Comparison of ENCODE assay signal across 8 cellular contexts in genomic region chr6:2245103-2245953, GRCh38. TPM values are rescaled to one million over a fixed set of nuclear protein-coding genes. Genes with fewer than 3 reads are reported as not detected.
A peak's percentile ranks its signal among the peaks of the same experiment; 100 is the strongest.
DNase-seq lines count a peak whose midpoint lies in the region; FAIRE-seq and TF ChIP-seq lines count a peak whose summit lies in the region.

Gene GMDS, minus strand, starts transcription at chr6:2245605.

- peak within 1 kb of the TSS; percentile 98 for H3K9ac ChIP-seq in OCI-LY1 (ENCODE audit: low read length)
- peak within 1 kb of the TSS; percentile 88 for H3K9ac ChIP-seq in endothelial cell of umbilical vein (replicated peaks; ENCODE audit: extremely low read depth, insufficient read depth, low read length)

- intact Hi-C loops in Caco-2 (cut with micrococcal nuclease; ENCODE audit: unreplicated experiment) (no loop called here), endothelial cell of umbilical vein (cut with micrococcal nuclease) (loop anchor here (1.0 to 10.0 kb wide), 7 partner anchors 8 to 635 kb away; no protein-coding TSS in a partner anchor)

- H3K27me3 Mint-ChIP-seq in Caco-2 (ENCODE audit: insufficient read depth, unreplicated experiment): no peaks in the 10 kb centered on the region

- no peaks in the 10 kb centered on the region for H3K9me3 Mint-ChIP-seq in Caco-2 (ENCODE audit: unreplicated experiment)

- peak; percentile 87 for TF ChIP-seq POLR2A in endothelial cell of umbilical vein (IDR thresholded peaks at IDR 0.05; ENCODE audit: low read depth, low read length)

- H4K20me1 ChIP-seq in OCI-LY1 (ENCODE audit: insufficient read depth, low read length) (no peaks in the 10 kb centered on the region), endothelial cell of umbilical vein (replicated peaks; ENCODE audit: control insufficient read depth, extremely low read depth, insufficient read depth, low read length) (no peaks in the 10 kb centered on the region)

- H3K4me3 ChIP-seq in Caco-2 (ENCODE audit: low read depth, low read length) (peak within 1 kb of the TSS; percentile 97), OCI-LY1 (ENCODE audit: low read depth, low read length, poor library complexity, severe bottlenecking) (peak within 1 kb of the TSS; percentile 99), endothelial cell of umbilical vein (replicated peaks in 1 of 3; ENCODE audit: insufficient read depth in 1 of 3, low read depth in 1 of 3, low read length in 3 of 3) (peak within 1 kb of the TSS; percentile 23 to 91 (median 70))

- no peaks in the 10 kb centered on the region for H3K9me1 ChIP-seq in endothelial cell of umbilical vein (replicated peaks; ENCODE audit: control insufficient read depth, extremely low read depth, insufficient read depth, low read length)

- BruUV-seq in Caco-2 (replicated peaks; lab: Mats Ljungman, UMichigan): no TSS peak
- no TSS peak for BruUV-seq in endothelial cell of umbilical vein (replicated peaks; lab: Mats Ljungman, UMichigan)

- dilution Hi-C loops in endothelial cell of umbilical vein (cut with MboI; ENCODE audit: extremely low pct_ligation_motif_present, low sequenced_read_pairs): no loop called here

- H3K27ac Mint-ChIP-seq in Caco-2 (ENCODE audit: unreplicated experiment): peak within 1 kb of the TSS; percentile 95

- CTCF ChIA-PET in Caco-2 (lab: Charles Lee) (interaction anchor here (0.8 to 1.0 kb wide), 2 partner anchors 36 kb away, joined by 3 read pairs; no protein-coding TSS in a partner anchor), endothelial cell of umbilical vein (lab: Charles Lee) (interaction anchor here (1.3 to 1.8 kb wide), 2 partner anchors 36 to 109 kb away, joined by 5 to 7 read pairs; no protein-coding TSS in a partner anchor)

- POLR2A ChIA-PET in Caco-2 (lab: Charles Lee) (no interaction called here), endothelial cell of umbilical vein (lab: Charles Lee) (no interaction called here)

- H3K4me2 ChIP-seq in OCI-LY1 (ENCODE audit: low read length): peak within 1 kb of the TSS; percentile 90
- H3K4me2 ChIP-seq in endothelial cell of umbilical vein (ENCODE audit: insufficient read depth, low read length): peak within 1 kb of the TSS; percentile 83

- DNase-seq in Caco-2 (peak; percentile 85 to 90), GM20000 (ENCODE audit: low spot score) (peak; percentile 99), HT-29 (ENCODE audit: low spot score) (peak; percentile 93), endothelial cell of umbilical vein (ENCODE audit: low read depth, low spot score) (peak; percentile 90), middle frontal gyrus (ENCODE audit: extremely low spot score, low spot score) (peak; percentile 87)
- peak; percentile 88 for DNase-seq in activated CD8-positive, alpha-beta memory T cell treated with anti-CD3 and anti-CD28 coated beads, Interleukin-2, amount 50 U/mL, for 48 hours
- peak; percentile 63 to 70 for DNase-seq in stimulated activated CD8-positive, alpha-beta memory T cell treated with anti-CD3 and anti-CD28 coated beads, Interleukin-2, amount 100 ng/mL, for 1 hour (ENCODE audit: low read depth in 2 of 2)

- H3K9me3 ChIP-seq in Caco-2 (no peaks in the 10 kb centered on the region), OCI-LY1 (ENCODE audit: low read length) (no peaks in the 10 kb centered on the region), endothelial cell of umbilical vein (replicated peaks; ENCODE audit: control insufficient read depth, insufficient read depth, low read length) (no peaks in the 10 kb centered on the region)

- H3K4me1 ChIP-seq in Caco-2: peaks cover 5% of the 10 kb centered on the region; the same call in 1 of the 2 replicates
- peaks cover 29% of the 10 kb centered on the region for H3K4me1 ChIP-seq in OCI-LY1 (ENCODE audit: insufficient read depth, low read length, severe bottlenecking)
- H3K4me1 ChIP-seq in endothelial cell of umbilical vein (ENCODE audit: control insufficient read depth, extremely low read depth, insufficient read depth, low read length): peaks cover 10% of the 10 kb centered on the region

- H3K79me2 ChIP-seq in OCI-LY1 (ENCODE audit: insufficient read depth, low read length): no peaks in the 10 kb centered on the region
- H3K79me2 ChIP-seq in endothelial cell of umbilical vein (ENCODE audit: control insufficient read depth, insufficient read depth, low read length): no peaks in the 10 kb centered on the region

- no peaks in the 10 kb centered on the region for H3K27me3 ChIP-seq in Caco-2 (replicated peaks; ENCODE audit: control insufficient read depth, insufficient read depth, low read length)
- H3K27me3 ChIP-seq in OCI-LY1 (ENCODE audit: insufficient read depth, low read length): no peaks in the 10 kb centered on the region
- H3K27me3 ChIP-seq in endothelial cell of umbilical vein (ENCODE audit: control insufficient read depth in 2 of 2, insufficient read depth in 2 of 2, low read length in 2 of 2): no peaks in the 10 kb centered on the region

- TF ChIP-seq CTCF in Caco-2 (IDR thresholded peaks at IDR 0.05; ENCODE audit: insufficient read depth in 1 of 2, low read depth in 1 of 2, low read length in 1 of 2, severe bottlenecking in 1 of 2, unreplicated experiment in 1 of 2) (no peak), GM20000 (IDR thresholded peaks at IDR 0.05; ENCODE audit: extremely low read depth, missing control alignments) (no peak), OCI-LY1 (IDR thresholded peaks at IDR 0.05; ENCODE audit: low read length) (no peak), endothelial cell of umbilical vein (IDR thresholded peaks at IDR 0.05; ENCODE audit: extremely low read depth in 1 of 2, insufficient read depth in 1 of 2, low read depth in 1 of 2, low read length in 2 of 2) (no peak)

- no peaks in the 10 kb centered on the region for H3K36me3 ChIP-seq in Caco-2 (ENCODE audit: control insufficient read depth, insufficient read depth, low read length)
- no peaks in the 10 kb centered on the region for H3K36me3 ChIP-seq in OCI-LY1 (ENCODE audit: insufficient read depth, low read length)
- H3K36me3 ChIP-seq in endothelial cell of umbilical vein (ENCODE audit: control insufficient read depth in 2 of 2, extremely low read depth in 1 of 2, insufficient read depth in 2 of 2, low read length in 2 of 2): no peaks in the 10 kb centered on the region

- no peaks in the 10 kb centered on the region for H3K9me2 ChIP-seq in OCI-LY1 (ENCODE audit: low read depth, low read length)

- H3K27ac ChIP-seq in OCI-LY1 (ENCODE audit: low read depth, low read length, poor library complexity, severe bottlenecking) (no peak within 1 kb of the TSS), endothelial cell of umbilical vein (ENCODE audit: insufficient read depth, low read depth, low read length) (peak within 1 kb of the TSS; percentile 67)

- H3F3A ChIP-seq in OCI-LY1 (ENCODE audit: insufficient read depth, low read length): no peaks in the 10 kb centered on the region

- H2AFZ ChIP-seq in OCI-LY1 (ENCODE audit: low read length) (peak within 1 kb of the TSS; percentile 92; the same call in 1 of the 2 replicates), endothelial cell of umbilical vein (ENCODE audit: low read depth, low read length) (peak within 1 kb of the TSS; percentile 89)

- peak within 1 kb of the TSS; percentile 88 for H3K4me3 Mint-ChIP-seq in Caco-2 (ENCODE audit: unreplicated experiment)

- peak; percentile 81 for FAIRE-seq in endothelial cell of umbilical vein (lab: Jason Lieb, UNC)

- H3K4me1 Mint-ChIP-seq in Caco-2 (ENCODE audit: low read depth, unreplicated experiment): peaks cover 17% of the 10 kb centered on the region

- H3K36me3 Mint-ChIP-seq in Caco-2 (ENCODE audit: insufficient read depth, unreplicated experiment): no peaks in the 10 kb centered on the region

TF ChIP-seq in endothelial cell of umbilical vein, 7 proteins besides CTCF, POLR2A, EP300 and RAD21:
- peak; percentile 85 for TF ChIP-seq POLR2AphosphoS5 (IDR thresholded peaks at IDR 0.05; ENCODE audit: insufficient read depth, low read depth, low read length)
- no peak for TF ChIP-seq JUN (IDR thresholded peaks at IDR 0.05; ENCODE audit: borderline replicate concordance, insufficient read depth, insufficient read length, low read depth)

RNA-seq across cellular contexts. Expression of gene GMDS, which starts in this region (rescaled TPM):
- total RNA-seq in Caco-2 (2022) (25.5 and 31.1 TPM in 2 replicates), endothelial cell of umbilical vein (23.5 TPM in 2 replicates)
- total RNA-seq in HT-29 (2014; rRNA removed; shearing (Covaris generic)): 37.0 and 44.1 TPM in 2 replicates
- polyA plus RNA-seq in endothelial cell of umbilical vein: 9.8 and 10.5 TPM in 2 replicates
- polyA plus RNA-seq in endothelial cell of umbilical vein (2011; cell fraction: cytosol; rRNA removed): 16.1 and 17.1 TPM in 2 replicates
- polyA plus RNA-seq in endothelial cell of umbilical vein (2011; cell fraction: nucleus; rRNA removed): 10.5 and 13.9 TPM in 2 replicates
- 18.7 and 20.6 TPM in 2 replicates for polyA plus RNA-seq in endothelial cell of umbilical vein (2012)
- polyA minus RNA-seq in endothelial cell of umbilical vein: 11.4 and 11.9 TPM in 2 replicates
- polyA minus RNA-seq in endothelial cell of umbilical vein (2011; cell fraction: cytosol; rRNA and poly(A)+ RNA removed): 9.5 TPM
- 21.8 and 31.4 TPM in 2 replicates for polyA minus RNA-seq in endothelial cell of umbilical vein (2011; cell fraction: nucleus; rRNA and poly(A)+ RNA removed)
